ENCODE assay signal across 24 cellular contexts in the genomic region with DNA sequence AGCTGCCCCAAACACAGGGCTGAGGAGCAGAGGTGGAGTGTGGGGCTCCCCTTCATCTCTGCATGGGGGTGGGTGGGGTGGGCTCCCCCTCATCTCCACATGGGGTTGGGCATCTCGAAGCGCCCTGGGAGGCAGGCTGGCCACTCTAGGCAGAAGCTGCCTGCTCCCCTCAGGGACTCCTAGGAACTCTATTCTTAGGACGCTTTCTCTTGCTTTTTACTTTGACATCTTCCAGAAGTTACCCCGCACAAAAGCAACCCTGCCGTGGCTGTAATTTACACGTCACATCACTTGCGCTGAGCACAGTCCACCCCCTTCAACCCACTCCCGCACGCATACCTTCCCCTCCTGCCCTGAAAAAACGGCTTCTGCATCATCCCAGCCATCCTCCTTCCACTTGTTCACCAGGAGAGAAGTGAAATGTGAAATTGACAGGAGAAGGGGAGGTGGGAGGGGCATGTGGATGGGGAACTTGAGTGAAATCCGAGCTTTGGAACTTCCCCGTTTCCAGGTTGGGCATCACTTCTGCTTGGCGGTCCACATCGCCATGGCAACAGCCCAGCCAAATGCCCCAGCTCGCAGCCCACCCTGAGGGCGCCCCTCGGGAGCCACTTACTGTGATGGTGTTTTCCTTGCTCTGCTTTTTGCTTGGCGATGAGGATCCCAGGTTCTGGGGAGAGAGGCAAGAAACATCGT. TPM values are rescaled to one million over a fixed set of nuclear protein-coding genes. Genes with fewer than 3 reads are reported as not detected.
DNase-seq lines count a peak whose midpoint lies in the region; ATAC-seq, FAIRE-seq and TF ChIP-seq lines count a peak whose summit lies in the region.
"Had no signal": no experiment of that assay in that cellular context is flagged by ENCODE, and none has a peak within 500 bp of the region (broad histone marks: within the 10 kb centered on the region; RNA-seq: fewer than 3 reads in every experiment).

No MANE protein-coding gene starts in this region.

- H4K20me1 ChIP-seq in BLaER1 (peaks cover 90% of the 10 kb centered on the region), hepatocyte (ENCODE audit: insufficient read depth, poor library complexity, severe bottlenecking) (no peaks in the 10 kb centered on the region), neural progenitor cell (ENCODE audit: low read depth) (peaks cover 8% of the 10 kb centered on the region)

- DNase-seq in MV-4-11 (lab: John Stamatoyannopoulos, UW): peak; percentile 60
- DNase-seq in hepatocyte (ENCODE audit: low spot score): no peak
- DNase-seq in neural progenitor cell (ENCODE audit: low spot score): peak; percentile 87
- no peak for DNase-seq in GM19239 (ENCODE audit: insufficient read length, low spot score)
- no peak for DNase-seq in activated naive CD4-positive, alpha-beta T cell treated with anti-CD3 and anti-CD28 coated beads, Interleukin-2, amount 50 U/mL, for 16 hours
- no peak for DNase-seq in NOMO-1 (lab: John Stamatoyannopoulos, UW; ENCODE audit: unreplicated experiment in 2 of 2)
- DNase-seq: activated CD4-positive, alpha-beta T cell treated with anti-CD3 and anti-CD28 coated beads for 4 hours; activated CD8-positive, alpha-beta memory T cell treated with anti-CD3 and anti-CD28 coated beads, Interleukin-2, amount 10 ng/mL, durations not matched to agents 7 days and 5 days; CD4-positive, alpha-beta memory T cell; DMS53; effector CD4-positive, alpha-beta T cell; KG1; naive thymus-derived CD8-positive, alpha-beta T cell; NCI-H1048; NCI-H2029; NCI-H446 treated with DMSO at 0.1 percent for 48 hours; stomach had no signal

- H3K36me3 ChIP-seq in BLaER1 (peaks cover 54% of the 10 kb centered on the region), hepatocyte (replicated peaks; ENCODE audit: insufficient read depth, low read depth) (no peaks in the 10 kb centered on the region), neural progenitor cell (no peaks in the 10 kb centered on the region)

- 54% methylated on average over 17 of the region's 19 CpGs for WGBS in hepatocyte (ENCODE audit: low lambda C conversion rate, missing lambda C conversion rate)

- H3K4me2 ChIP-seq in BLaER1 (peak overlapping the region; percentile 67), hepatocyte (peak overlapping the region; percentile 68), neural progenitor cell (peak overlapping the region; percentile 88)
- H3K4me2 ChIP-seq: smooth muscle cell had no signal

- H3K4me3 ChIP-seq in BLaER1 (no peak overlapping the region), hepatocyte (no peak overlapping the region), neural progenitor cell (peak overlapping the region; percentile 47)
- H3K4me3 ChIP-seq: smooth muscle cell had no signal

- H3K27me3 ChIP-seq in BLaER1 (no peaks in the 10 kb centered on the region), hepatocyte (no peaks in the 10 kb centered on the region), neural progenitor cell (no peaks in the 10 kb centered on the region)

- H3K9me3 ChIP-seq in BLaER1 (no peaks in the 10 kb centered on the region), hepatocyte (ENCODE audit: low read depth) (no peaks in the 10 kb centered on the region), neural progenitor cell (ENCODE audit: low read depth) (no peaks in the 10 kb centered on the region)
- H3K9me3 ChIP-seq: esophagus muscularis mucosa, stomach had no signal

- H2AFZ ChIP-seq in hepatocyte: no peak overlapping the region
- H2AFZ ChIP-seq in neural progenitor cell (replicated peaks): peak overlapping the region; percentile 85

- H3K4me1 Mint-ChIP-seq in neural progenitor cell: peaks cover 21% of the 10 kb centered on the region
- H3K4me1 Mint-ChIP-seq: activated CD8-positive, alpha-beta memory T cell treated with anti-CD3 and anti-CD28 coated beads, Interleukin-2, amount 10 ng/mL, durations not matched to agents 7 days and 5 days; CD4-positive, alpha-beta memory T cell; memory B cell had no signal

- H3K36me3 Mint-ChIP-seq in neural progenitor cell: no peaks in the 10 kb centered on the region
- H3K36me3 Mint-ChIP-seq: activated CD8-positive, alpha-beta memory T cell treated with anti-CD3 and anti-CD28 coated beads, Interleukin-2, amount 10 ng/mL, durations not matched to agents 7 days and 5 days; CD4-positive, alpha-beta memory T cell; memory B cell; naive thymus-derived CD8-positive, alpha-beta T cell had no signal

- H3K9me3 Mint-ChIP-seq in neural progenitor cell: no peaks in the 10 kb centered on the region
- H3K9me3 Mint-ChIP-seq: CD4-positive, alpha-beta memory T cell; memory B cell; naive thymus-derived CD8-positive, alpha-beta T cell had no signal

- H3K79me2 ChIP-seq in hepatocyte (peaks cover 5% of the 10 kb centered on the region), neural progenitor cell (ENCODE audit: low read depth) (no peaks in the 10 kb centered on the region)

- ATAC-seq in GM21619 (IDR thresholded peaks at IDR 0.05; ENCODE audit: unreplicated experiment): no peak
- ATAC-seq: activated CD8-positive, alpha-beta memory T cell treated with anti-CD3 and anti-CD28 coated beads, Interleukin-2, amount 10 ng/mL, durations not matched to agents 7 days and 5 days; naive thymus-derived CD8-positive, alpha-beta T cell had no signal

- no peaks in the 10 kb centered on the region for H3K9me2 ChIP-seq in hepatocyte (replicated peaks; ENCODE audit: insufficient read depth)

- H3K27me3 Mint-ChIP-seq in neural progenitor cell (ENCODE audit: insufficient read depth, low read depth): peaks cover 10% of the 10 kb centered on the region
- H3K27me3 Mint-ChIP-seq: activated CD8-positive, alpha-beta memory T cell treated with anti-CD3 and anti-CD28 coated beads, Interleukin-2, amount 10 ng/mL, durations not matched to agents 7 days and 5 days had no signal

- no peak overlapping the region for H3K9ac ChIP-seq in BLaER1
- H3K9ac ChIP-seq in neural progenitor cell: no peak overlapping the region

- H3K4me3 Mint-ChIP-seq in neural progenitor cell: peak overlapping the region; percentile 79
- H3K4me3 Mint-ChIP-seq: activated CD8-positive, alpha-beta memory T cell treated with anti-CD3 and anti-CD28 coated beads, Interleukin-2, amount 10 ng/mL, durations not matched to agents 7 days and 5 days; CD4-positive, alpha-beta memory T cell; memory B cell; naive thymus-derived CD8-positive, alpha-beta T cell had no signal

- TF ChIP-seq CTCF in hepatocyte (IDR thresholded peaks at IDR 0.05; ENCODE audit: poor library complexity) (no peak), neural progenitor cell (IDR thresholded peaks at IDR 0.05) (no peak)

- no peak overlapping the region for H3K27ac Mint-ChIP-seq in neural progenitor cell
- H3K27ac Mint-ChIP-seq: activated CD8-positive, alpha-beta memory T cell treated with anti-CD3 and anti-CD28 coated beads, Interleukin-2, amount 10 ng/mL, durations not matched to agents 7 days and 5 days; CD4-positive, alpha-beta memory T cell; memory B cell had no signal

- no peak for FAIRE-seq in GM19239 (lab: Jason Lieb, UNC)
- FAIRE-seq: islet of Langerhans had no signal

- H3F3A ChIP-seq in neural progenitor cell (ENCODE audit: low read depth): peaks cover 6% of the 10 kb centered on the region

- H3K27ac ChIP-seq in BLaER1: no peak overlapping the region
- H3K27ac ChIP-seq in hepatocyte: no peak overlapping the region
- no peak overlapping the region for H3K27ac ChIP-seq in neural progenitor cell
- H3K27ac ChIP-seq: esophagus muscularis mucosa, stomach had no signal

- H3K4me1 ChIP-seq in BLaER1 (peaks cover 38% of the 10 kb centered on the region), hepatocyte (ENCODE audit: insufficient read depth) (no peaks in the 10 kb centered on the region), neural progenitor cell (peaks cover 7% of the 10 kb centered on the region)

RNA-seq across cellular contexts. Expression of gene RCVRN, which starts 53.7 kb away (rescaled TPM):
- total RNA-seq in hepatocyte (0.07 TPM in 1 of 2 replicates, not detected in the other), neural progenitor cell (ENCODE audit: low replicate concordance) (not detected in 2 replicates)
- polyA plus RNA-seq in hepatocyte: 0.50 TPM in 1 of 2 replicates, not detected in the other
- total RNA-seq: activated CD8-positive, alpha-beta memory T cell treated with anti-CD3 and anti-CD28 coated beads, Interleukin-2, amount 10 ng/mL, durations not matched to agents 7 days and 5 days; CD4-positive, alpha-beta memory T cell; naive thymus-derived CD8-positive, alpha-beta T cell; pulmonary artery endothelial cell had no signal
- polyA plus RNA-seq: CD4-positive, alpha-beta memory T cell; naive thymus-derived CD8-positive, alpha-beta T cell had no signal

Comparison
In these comparisons a context has a peak if more than half of its experiments do, and no peak if none do; other contexts are left out.
1. DNase-seq: peak in MV-4-11 (single experiment) and neural progenitor cell (single experiment); none in hepatocyte (single experiment), GM19239 (single experiment), activated naive CD4-positive, alpha-beta T cell treated with anti-CD3 and anti-CD28 coated beads, Interleukin-2, amount 50 U/mL, for 16 hours (single experiment) and NOMO-1 (0 of 2).
2. Peak in every context shown above with its lines, with median percentiles within 50 percentile points of each other: H3K4me2 ChIP-seq.